In the genomic region with DNA sequence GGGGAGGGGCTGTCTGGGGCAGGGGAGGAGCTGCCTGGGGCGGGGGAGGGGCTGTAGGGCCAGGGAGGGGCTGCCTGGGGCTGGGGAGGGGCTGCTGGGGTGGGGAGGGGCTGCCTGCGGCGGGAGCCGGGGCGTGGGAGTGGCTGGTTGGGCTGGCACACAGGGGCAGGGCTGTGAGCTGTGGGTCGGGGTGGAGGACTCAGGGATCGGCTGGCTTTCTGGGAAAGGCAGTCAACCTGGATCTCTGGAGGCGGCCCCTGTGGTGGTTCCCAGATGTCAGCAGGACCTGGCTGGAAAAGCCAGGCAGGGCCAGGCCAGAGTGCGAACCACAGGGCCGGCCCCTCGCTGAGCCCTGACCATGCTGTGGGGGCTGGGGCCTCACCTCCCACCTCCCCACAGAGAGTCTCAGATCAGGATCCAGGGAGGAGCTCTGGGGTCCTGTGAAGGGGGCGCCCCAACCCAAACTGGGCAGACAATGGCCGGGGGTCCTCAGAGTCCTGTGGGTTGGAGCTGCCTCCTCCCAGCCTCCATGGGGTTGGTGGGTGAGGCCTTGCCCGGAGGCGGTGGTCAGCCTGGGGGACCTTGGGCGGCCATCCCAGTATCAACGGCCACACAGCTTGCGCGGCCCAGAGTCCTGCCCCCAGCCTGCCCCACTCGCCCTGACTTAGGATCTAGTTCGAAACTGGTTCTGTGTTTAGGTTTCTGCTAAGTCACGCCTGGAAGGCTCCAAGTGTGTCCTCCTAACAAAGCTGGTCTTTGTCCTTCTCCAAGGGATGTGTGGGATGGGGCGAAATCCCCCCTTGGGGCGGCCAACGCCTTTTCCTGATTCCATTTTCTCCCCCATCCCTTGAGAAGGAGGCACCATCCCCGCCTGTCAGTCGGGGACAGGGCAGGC, we compare ENCODE assay signal across 14 cellular contexts. TPM values are rescaled to one million over a fixed set of nuclear protein-coding genes. Genes with fewer than 3 reads are reported as not detected.
A peak's percentile ranks its signal among the peaks of the same experiment; 100 is the strongest.
DNase-seq lines count a peak whose midpoint lies in the region; ATAC-seq, FAIRE-seq and TF ChIP-seq lines count a peak whose summit lies in the region.
"Had no signal": no experiment of that assay in that cellular context is flagged by ENCODE, and none has a peak within 500 bp of the region (broad histone marks: within the 10 kb centered on the region; RNA-seq: fewer than 3 reads in every experiment).

No MANE protein-coding gene starts in this region.

- TF ChIP-seq CTCF in K562 (IDR thresholded peaks at IDR 0.05 in 2 of 3, conservative IDR thresholded peaks at IDR 0.05 in 1 of 3; ENCODE audit: insufficient read depth in 2 of 3, low read depth in 1 of 3, low read length in 3 of 3) = no peak

- peak overlapping the region; percentile 64 for H3K56ac ChIP-seq in mesendoderm (ENCODE audit: low read length)

- H2BK15ac ChIP-seq in mesendoderm (replicated peaks; ENCODE audit: low read depth) = no peak overlapping the region

- intact Hi-C loops in K562 (cut with micrococcal nuclease) = no loop called here

- FAIRE-seq in K562 (lab: Jason Lieb, UNC) = no peak

- no peak overlapping the region for H4K8ac ChIP-seq in mesendoderm (ENCODE audit: low read depth, low read length)

- no peak overlapping the region for H3K4ac ChIP-seq in mesendoderm (ENCODE audit: low read depth, low read length)

- WGBS in K562 (ENCODE audit: insufficient coverage, low coverage, missing lambda C conversion rate) = 18% methylated on average over 20 of the region's 27 CpGs
- WGBS in mesendoderm (ENCODE audit: extremely low coverage, insufficient coverage, low lambda C conversion rate) = no CpG with 5 or more reads among the region's 27 CpGs

- no TSS peak for BruUV-seq in K562 (replicated peaks; lab: Mats Ljungman, UMichigan)

- ATAC-seq in K562 = no peak
- no peak for ATAC-seq in GM18868 (IDR thresholded peaks at IDR 0.05; ENCODE audit: unreplicated experiment)
- no peak for ATAC-seq in HG02938 (IDR thresholded peaks at IDR 0.05; ENCODE audit: unreplicated experiment)

- no peak overlapping the region for H3K9ac ChIP-seq in K562 (ENCODE audit: insufficient read depth in 1 of 2, low read depth in 2 of 2, low read length in 2 of 2)
- H3K9ac ChIP-seq in mesendoderm (ENCODE audit: low read length) = peak overlapping the region; percentile 16
- H3K9ac ChIP-seq: parathyroid adenoma had no signal

- H3K9me1 ChIP-seq in K562 (ENCODE audit: control insufficient read depth, insufficient read depth, low read length) = no peaks in the 10 kb centered on the region

- H3K36me3 ChIP-seq in K562 (ENCODE audit: control insufficient read depth, insufficient read depth, low read length) = no peaks in the 10 kb centered on the region
- H3K36me3 ChIP-seq in mesendoderm (ENCODE audit: control insufficient read depth, insufficient read depth, low read length) = no peaks in the 10 kb centered on the region

- H3K27ac ChIP-seq in K562 (ENCODE audit: extremely low read depth, low read depth, low read length) = no peak overlapping the region
- H3K27ac ChIP-seq in mesendoderm (ENCODE audit: low read depth, low read length) = no peak overlapping the region
- H3K27ac ChIP-seq: parathyroid adenoma had no signal

- TF ChIP-seq RAD21 in K562 (CRISPR knock-in tag; conservative IDR thresholded peaks at IDR 0.05 in 1 of 2, IDR thresholded peaks at IDR 0.05 in 1 of 2) = no peak

- no peaks in the 10 kb centered on the region for H3K79me1 ChIP-seq in mesendoderm (ENCODE audit: low read length)

- no peaks in the 10 kb centered on the region for H3K9me3 ChIP-seq in K562 (replicated peaks; ENCODE audit: control insufficient read depth, insufficient read depth, low read depth, low read length)

- DNase-seq in stimulated activated CD4-positive, alpha-beta T cell treated with anti-CD3 and anti-CD28 coated beads, Interleukin-15, amount 100 ng/mL, for 24 hours = peak; percentile 0
- DNase-seq in stimulated activated CD4-positive, alpha-beta T cell treated with anti-CD3 and anti-CD28 coated beads, Interleukin-2, amount 100 ng/mL, for 24 hours = no peak
- DNase-seq in K562 (ENCODE audit: extremely low read depth in 1 of 4, low spot score in 3 of 4) = peak in 1 of 4 experiments; percentile 36
- DNase-seq in mesendoderm = peak; percentile 67
- DNase-seq in NCI-H524 (lab: John Stamatoyannopoulos, UW) = no peak
- no peak for DNase-seq in NCI-H2107 (lab: John Stamatoyannopoulos, UW)
- DNase-seq: activated T-cell treated with anti-CD3 and anti-CD28 coated beads for 4 hours, DMS79 treated with DMSO at 0.1 percent for 48 hours, NCI-H1105, NCI-H774 had no signal

- H4K20me1 ChIP-seq in K562 (replicated peaks; ENCODE audit: control insufficient read depth, insufficient read depth, low read length) = 0 out of 2 replicates have a peak, but pooled peaks cover 3% of the 10 kb centered on the region

- no peak overlapping the region for H2BK120ac ChIP-seq in mesendoderm (ENCODE audit: low read depth, low read length)

- H3K23ac ChIP-seq in mesendoderm (ENCODE audit: low read length) = no peak overlapping the region

- no peak overlapping the region for H3K4me3 ChIP-seq in K562
- no peak overlapping the region for H3K4me3 ChIP-seq in mesendoderm (ENCODE audit: low read length)

- in situ Hi-C loops in K562 (cut with MboI) = no loop called here

- CTCF ChIA-PET in K562 (lab: Yijun Ruan, JAX; ENCODE audit: low intra/inter-chr PET ratio) = no interaction called here

- TF ChIP-seq EP300 in K562 (IDR thresholded peaks at IDR 0.05; ENCODE audit: low read length) = no peak

- H2BK5ac ChIP-seq in mesendoderm (ENCODE audit: low read length) = no peak overlapping the region

- H3K27me3 ChIP-seq in K562 (ENCODE audit: control insufficient read depth in 2 of 2, insufficient read depth in 2 of 2, low read length in 2 of 2) (peaks cover 0 to 60% of the 10 kb centered on the region in 2 experiments; a peak in 3 of 5 replicates), mesendoderm (ENCODE audit: insufficient read depth, low read length, poor library complexity) (no peaks in the 10 kb centered on the region)

- H3K79me2 ChIP-seq in K562 (ENCODE audit: control insufficient read depth, insufficient read depth, low read length) (no peaks in the 10 kb centered on the region), mesendoderm (ENCODE audit: control insufficient read depth, insufficient read depth, low read length) (no peaks in the 10 kb centered on the region)
- H3K79me2 ChIP-seq: parathyroid adenoma had no signal

- H2AFZ ChIP-seq in K562 (ENCODE audit: low read depth, low read length) = no peak overlapping the region
- H2AFZ ChIP-seq: parathyroid adenoma had no signal

- no peak overlapping the region for H2AK5ac ChIP-seq in mesendoderm (ENCODE audit: low read length)

- TF ChIP-seq POLR2A in K562 (conservative IDR thresholded peaks at IDR 0.05) = no peak

- no peak overlapping the region for H4K5ac ChIP-seq in mesendoderm (ENCODE audit: low read length)

- H3K4me2 ChIP-seq in K562 (ENCODE audit: insufficient read depth, low read length) (no peak overlapping the region), mesendoderm (ENCODE audit: low read length) (no peak overlapping the region)

- H3K18ac ChIP-seq in mesendoderm (ENCODE audit: low read length) = no peak overlapping the region

- H3K4me1 ChIP-seq in K562 (replicated peaks in 1 of 2; ENCODE audit: control insufficient read depth in 2 of 2, insufficient read depth in 2 of 2, low read length in 2 of 2) (peaks cover 0 to 77% of the 10 kb centered on the region in 2 experiments; a peak in 2 of 5 replicates), mesendoderm (ENCODE audit: control insufficient read depth, low read depth, low read length) (peaks cover 2% of the 10 kb centered on the region)
- H3K4me1 ChIP-seq: parathyroid adenoma had no signal

- POLR2A ChIA-PET in K562 (lab: Yijun Ruan, JAX) = interaction anchor here (0.6 kb wide), 1 partner anchor 28 kb away, joined by 4 read pairs; no protein-coding TSS in a partner anchor

TF ChIP-seq in K562, 482 proteins besides CTCF, POLR2A, EP300 and RAD21 (continues in another document):
- TF ChIP-seq CLOCK (CRISPR knock-in tag; IDR thresholded peaks at IDR 0.05; ENCODE audit: borderline replicate concordance) = no peak

RNA-seq across cellular contexts. Expression of gene MUC5B, which starts 1.9 kb away (rescaled TPM):
- not detected in 2 replicates for total RNA-seq in K562 (2011; cell fraction: chromatin; rRNA removed; ENCODE audit: low replicate concordance)
- total RNA-seq in K562 (2011; cell fraction: nucleolus; rRNA removed) = not detected in 2 replicates
- not detected in 2 replicates for total RNA-seq in K562 (2011; cell fraction: nucleoplasm; rRNA removed)
- total RNA-seq in K562 (2014; rRNA removed) (0.04 TPM in 1 of 2 replicates, not detected in the other), K562 (2014; rRNA removed; fragmentation: Illumina TruSeq; extraction: Trizol) (not detected in 2 replicates), K562 (2015; rRNA removed; fragmentation: Illumina TruSeq; extraction: Trizol) (not detected in 2 replicates), K562 (2021) (0.95 and 1.2 TPM in 2 replicates)
- polyA plus RNA-seq in K562 (2011; rRNA removed) (under 0.01 TPM in 1 of 2 replicates, not detected in the other), K562 (2014; fragmentation: Illumina TruSeq; extraction: Trizol) (0.01 TPM in 1 of 2 replicates, not detected in the other), K562 (2014; fragmentation: Nextera tagmentation; extraction: Ambion mirVana) (not detected), K562 (2014; rRNA removed) (0.04 TPM in 1 of 2 replicates, not detected in the other)
- polyA plus RNA-seq in K562 (2011; cell fraction: cytosol; rRNA removed) = 0.01 TPM in 2 replicates
- polyA plus RNA-seq in K562 (2011; cell fraction: nucleus; rRNA removed) = not detected in 2 replicates
- polyA plus RNA-seq in K562 (2012) = 0.03 TPM in 2 replicates
- not detected in 2 replicates for polyA minus RNA-seq in K562 (2011; rRNA and poly(A)+ RNA removed)
- polyA minus RNA-seq in K562 (2011; cell fraction: cytosol; rRNA and poly(A)+ RNA removed) = not detected in 2 replicates
- under 0.01 TPM in 1 of 2 replicates, not detected in the other for polyA minus RNA-seq in K562 (2011; cell fraction: nucleus; rRNA and poly(A)+ RNA removed)
- under 0.01 TPM for polyA plus RNA-seq in mesendoderm (2013, experiment 1 of 2)
- under 0.01 TPM for polyA plus RNA-seq in mesendoderm (2013, experiment 2 of 2)
- total RNA-seq: urinary bladder had no signal
- polyA plus RNA-seq: urinary bladder had no signal

Comparison
In these comparisons a context has a peak if more than half of its experiments do, and no peak if none do; other contexts are left out.
1. DNase-seq: peak in stimulated activated CD4-positive, alpha-beta T cell treated with anti-CD3 and anti-CD28 coated beads, Interleukin-15, amount 100 ng/mL, for 24 hours (single experiment) and mesendoderm (single experiment); none in stimulated activated CD4-positive, alpha-beta T cell treated with anti-CD3 and anti-CD28 coated beads, Interleukin-2, amount 100 ng/mL, for 24 hours (0 of 2), NCI-H524 (0 of 2) and NCI-H2107 (single experiment).